Comparison of ENCODE assay signal across 20 cellular contexts in the genomic region with DNA sequence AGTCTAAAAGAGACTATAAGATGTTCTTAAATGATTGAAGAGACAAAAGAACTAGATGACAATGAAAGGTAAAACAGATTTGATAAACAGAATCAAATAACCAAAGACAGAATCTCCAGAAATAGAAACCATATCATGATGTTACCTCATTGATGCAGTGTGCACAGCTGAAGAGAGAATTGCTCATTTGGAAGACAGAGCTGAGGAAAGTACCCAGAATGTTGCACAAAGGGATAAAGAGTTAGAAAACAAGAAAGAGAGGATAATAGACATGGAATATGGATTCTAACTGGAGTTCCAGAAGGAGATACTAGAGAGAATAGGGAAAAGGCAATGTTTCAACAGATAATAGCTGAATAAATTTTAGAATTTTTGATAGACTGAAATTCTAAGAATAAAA. TPM values are rescaled to one million over a fixed set of nuclear protein-coding genes. Genes with fewer than 3 reads are reported as not detected.
DNase-seq lines count a peak whose midpoint lies in the region; ATAC-seq, FAIRE-seq and TF ChIP-seq lines count a peak whose summit lies in the region.
"Had no signal": no experiment of that assay in that cellular context is flagged by ENCODE, and none has a peak within 500 bp of the region (broad histone marks: within the 10 kb centered on the region; RNA-seq: fewer than 3 reads in every experiment).

No MANE protein-coding gene starts in this region.

- POLR2A ChIA-PET in SK-N-SH (lab: Yijun Ruan, JAX) (no interaction called here), GM12878 (lab: Charles Lee) (no interaction called here), PC-3 (lab: Charles Lee; ENCODE audit: unreplicated experiment) (no interaction called here)
- POLR2A ChIA-PET in CD8-positive, alpha-beta memory T cell (lab: Charles Lee): no interaction called here
- POLR2A ChIA-PET in naive thymus-derived CD8-positive, alpha-beta T cell (lab: Charles Lee): no interaction called here

- peak overlapping the region in 5 of 8 donors; percentile 15 to 85 (median 58) for H3K27ac Mint-ChIP-seq in CD8-positive, alpha-beta memory T cell
- H3K27ac Mint-ChIP-seq in naive thymus-derived CD8-positive, alpha-beta T cell: peak overlapping the region in 7 of 10 donors; percentile 11 to 85 (median 69)

- H3K79me2 ChIP-seq in SK-N-SH (ENCODE audit: insufficient read depth) (no peaks in the 10 kb centered on the region), GM12878 (ENCODE audit: control insufficient read depth, insufficient read depth, low read length) (no peaks in the 10 kb centered on the region), PC-3 (ENCODE audit: low read length) (no peaks in the 10 kb centered on the region)

- in situ Hi-C loops in GM12878 (cut with MboI): no loop called here

- H2AFZ ChIP-seq in SK-N-SH (ENCODE audit: low read depth): no peak overlapping the region
- H2AFZ ChIP-seq in GM12878 (ENCODE audit: control insufficient read depth, low read depth, low read length): no peak overlapping the region
- no peak overlapping the region for H2AFZ ChIP-seq in PC-3 (ENCODE audit: low read length)
- H2AFZ ChIP-seq: GM23248 had no signal

- H3K27me3 ChIP-seq in SK-N-SH (ENCODE audit: insufficient read depth) (no peaks in the 10 kb centered on the region), GM12878 (replicated peaks in 1 of 2; ENCODE audit: control insufficient read depth in 2 of 2, insufficient read depth in 2 of 2, low read length in 1 of 2) (no peaks in the 10 kb centered on the region), PC-3 (ENCODE audit: low read length) (no peaks in the 10 kb centered on the region)
- no peaks in the 10 kb centered on the region for H3K27me3 ChIP-seq in CD8-positive, alpha-beta memory T cell (ENCODE audit: insufficient read depth, low read length, poor library complexity, severe bottlenecking)
- H3K27me3 ChIP-seq: BLaER1 treated with 17β-estradiol and CSF1 and Interleukin-3, amounts not matched to agents 10 nM and 100 nM had no signal

- H3K9me3 ChIP-seq in SK-N-SH: no peaks in the 10 kb centered on the region
- H3K9me3 ChIP-seq in CD8-positive, alpha-beta memory T cell (ENCODE audit: low read length): no peaks in the 10 kb centered on the region
- H3K9me3 ChIP-seq in GM12878 (replicated peaks; ENCODE audit: control insufficient read depth, insufficient read depth, low read length): no peaks in the 10 kb centered on the region; the same call in 1 of the 3 replicates
- no peaks in the 10 kb centered on the region for H3K9me3 ChIP-seq in PC-3 (ENCODE audit: low read length)

- H3K4me1 Mint-ChIP-seq in CD8-positive, alpha-beta memory T cell: peaks cover 4 to 19% (median 15%) of the 10 kb centered on the region in 3 donors
- H3K4me1 Mint-ChIP-seq in naive thymus-derived CD8-positive, alpha-beta T cell: peaks cover 0 to 9% (median 5%) of the 10 kb centered on the region in 4 donors

- BruUV-seq in GM12878 (replicated peaks; lab: Mats Ljungman, UMichigan) (no TSS peak), PC-3 (replicated peaks; lab: Mats Ljungman, UMichigan) (no TSS peak)

- intact Hi-C loops in GM12878 (cut with micrococcal nuclease; ENCODE audit: unreplicated experiment): no loop called here
- intact Hi-C loops in PC-3 (cut with micrococcal nuclease): no loop called here

- H3K4me2 ChIP-seq in SK-N-SH (no peak overlapping the region), GM12878 (ENCODE audit: control insufficient read depth, insufficient read depth) (no peak overlapping the region), PC-3 (ENCODE audit: low read length) (no peak overlapping the region)
- H3K4me2 ChIP-seq: BLaER1 treated with 17β-estradiol and CSF1 and Interleukin-3, amounts not matched to agents 10 nM and 100 nM had no signal

- TF ChIP-seq CTCF in SK-N-SH (IDR thresholded peaks at IDR 0.05): no peak
- no peak for TF ChIP-seq CTCF in GM12878 (IDR thresholded peaks at IDR 0.05 in 2 of 3, conservative IDR thresholded peaks at IDR 0.05 in 1 of 3; ENCODE audit: control insufficient read depth in 2 of 3, extremely low read depth in 1 of 3, insufficient read depth in 1 of 3, low read depth in 3 of 3, low read length in 3 of 3)
- no peak for TF ChIP-seq CTCF in PC-3 (conservative IDR thresholded peaks at IDR 0.05; ENCODE audit: low read depth, low read length)

- TF ChIP-seq RAD21 in SK-N-SH (IDR thresholded peaks at IDR 0.05; ENCODE audit: low read length): no peak
- no peak for TF ChIP-seq RAD21 in GM12878 (IDR thresholded peaks at IDR 0.05; ENCODE audit: insufficient read depth, low read depth, low read length)

- H3K4me1 ChIP-seq in SK-N-SH (ENCODE audit: control insufficient read depth in 1 of 2, insufficient read depth in 2 of 2, low read depth in 1 of 2, low read length in 1 of 2): no peaks in the 10 kb centered on the region
- H3K4me1 ChIP-seq in CD8-positive, alpha-beta memory T cell (ENCODE audit: insufficient read depth, low read length): no peaks in the 10 kb centered on the region
- H3K4me1 ChIP-seq in GM12878 (ENCODE audit: control insufficient read depth, insufficient read depth, low read length): no peaks in the 10 kb centered on the region
- H3K4me1 ChIP-seq in PC-3 (ENCODE audit: insufficient read depth, low read length): no peaks in the 10 kb centered on the region
- H3K4me1 ChIP-seq: BLaER1 treated with 17β-estradiol and CSF1 and Interleukin-3, amounts not matched to agents 10 nM and 100 nM had no signal

- CTCF ChIA-PET in SK-N-SH (lab: Yijun Ruan, JAX): interaction anchor here (6.8 kb wide), 1 partner anchor 16 kb away, joined by 46 read pairs; no protein-coding TSS in a partner anchor
- CTCF ChIA-PET in CD8-positive, alpha-beta memory T cell (lab: Charles Lee): interaction anchor here (1.8 kb wide), 1 partner anchor 15 kb away, joined by 6 read pairs; no protein-coding TSS in a partner anchor
- CTCF ChIA-PET in GM12878 (lab: Yijun Ruan, JAX): interaction anchor here (0.8 to 5.5 kb wide), 3 partner anchors 17 to 435 kb away, joined by 3 to 31 read pairs (median 4); no protein-coding TSS in a partner anchor
- CTCF ChIA-PET in PC-3 (lab: Charles Lee): interaction anchor here (0.6 kb wide), 1 partner anchor 462 kb away, joined by 3 read pairs; no protein-coding TSS in a partner anchor

- H3K9me2 ChIP-seq in SK-N-SH (no peaks in the 10 kb centered on the region; the same call in 1 of the 2 replicates), PC-3 (replicated peaks; ENCODE audit: low read length) (no peaks in the 10 kb centered on the region)

- H3K9ac ChIP-seq in SK-N-SH (no peak overlapping the region), GM12878 (ENCODE audit: control insufficient read depth, insufficient read depth, low read length) (no peak overlapping the region), PC-3 (ENCODE audit: low read length) (no peak overlapping the region)
- H3K9ac ChIP-seq: BLaER1 treated with 17β-estradiol and CSF1 and Interleukin-3, amounts not matched to agents 10 nM and 100 nM; GM23248 had no signal

- H3F3A ChIP-seq in SK-N-SH (replicated peaks; ENCODE audit: insufficient read depth) (no peaks in the 10 kb centered on the region), PC-3 (ENCODE audit: low read length, unreplicated experiment) (no peaks in the 10 kb centered on the region)

- H3K36me3 ChIP-seq in SK-N-SH (replicated peaks in 1 of 2; ENCODE audit: control insufficient read depth in 1 of 2, insufficient read depth in 2 of 2, low read length in 1 of 2): peaks cover 39 to 70% of the 10 kb centered on the region in 2 experiments
- peaks cover 64% of the 10 kb centered on the region for H3K36me3 ChIP-seq in CD8-positive, alpha-beta memory T cell (ENCODE audit: insufficient read depth, low read length)
- peaks cover 1 to 28% of the 10 kb centered on the region in 2 experiments for H3K36me3 ChIP-seq in GM12878 (ENCODE audit: control insufficient read depth in 2 of 2, insufficient read depth in 2 of 2, low read length in 1 of 2)
- H3K36me3 ChIP-seq in PC-3 (ENCODE audit: low read depth, low read length): no peaks in the 10 kb centered on the region

- FAIRE-seq in GM12878 (lab: Jason Lieb, UNC): peak; percentile 27
- FAIRE-seq: H54 had no signal

- peaks cover 30 to 85% (median 32%) of the 10 kb centered on the region in 3 donors for H3K36me3 Mint-ChIP-seq in CD8-positive, alpha-beta memory T cell
- H3K36me3 Mint-ChIP-seq in naive thymus-derived CD8-positive, alpha-beta T cell: peaks cover 29 to 92% (median 43%) of the 10 kb centered on the region in 3 donors

- DNase-seq in SK-N-SH: no peak
- no peak for DNase-seq in CD8-positive, alpha-beta memory T cell
- no peak for DNase-seq in GM12878 (ENCODE audit: low read depth, low spot score)
- no peak for DNase-seq in naive thymus-derived CD8-positive, alpha-beta T cell
- DNase-seq in NCI-H1436 (lab: John Stamatoyannopoulos, UW): no peak
- DNase-seq in PC-3: no peak
- no peak for DNase-seq in 8988T
- DNase-seq: Calu3, DMS 273 treated with DMSO at 0.1 percent for 48 hours, DMS79, EL, GDM1, GM23248 had no signal

- no peak for TF ChIP-seq EP300 in SK-N-SH (IDR thresholded peaks at IDR 0.05; ENCODE audit: borderline replicate concordance in 1 of 2, low read depth in 1 of 2, low read length in 1 of 2)
- TF ChIP-seq EP300 in GM12878 (IDR thresholded peaks at IDR 0.05; ENCODE audit: borderline replicate concordance in 1 of 2, control insufficient read depth in 1 of 2, low read depth in 2 of 2, low read length in 2 of 2): no peak

- SMC1A ChIA-PET in GM12878 (lab: Charles Lee; ENCODE audit: uncharacterized antibody, unreplicated experiment): no interaction called here

- no peaks in the 10 kb centered on the region for H3K27me3 Mint-ChIP-seq in CD8-positive, alpha-beta memory T cell
- no peaks in the 10 kb centered on the region for H3K27me3 Mint-ChIP-seq in naive thymus-derived CD8-positive, alpha-beta T cell

- H3K4me3 Mint-ChIP-seq in CD8-positive, alpha-beta memory T cell: no peak overlapping the region
- H3K4me3 Mint-ChIP-seq in naive thymus-derived CD8-positive, alpha-beta T cell: no peak overlapping the region

- no peaks in the 10 kb centered on the region for H4K20me1 ChIP-seq in SK-N-SH (ENCODE audit: insufficient read depth)
- no peaks in the 10 kb centered on the region for H4K20me1 ChIP-seq in GM12878 (ENCODE audit: control insufficient read depth, insufficient read depth)
- no peaks in the 10 kb centered on the region for H4K20me1 ChIP-seq in PC-3 (ENCODE audit: low read length)
- H4K20me1 ChIP-seq: BLaER1 treated with 17β-estradiol and CSF1 and Interleukin-3, amounts not matched to agents 10 nM and 100 nM had no signal

- H3K9me3 Mint-ChIP-seq in CD8-positive, alpha-beta memory T cell: peaks cover 0 to 7% (median 2%) of the 10 kb centered on the region in 5 donors
- H3K9me3 Mint-ChIP-seq in naive thymus-derived CD8-positive, alpha-beta T cell: peaks cover 0 to 14% (median 6%) of the 10 kb centered on the region in 9 donors

- RAD21 ChIA-PET in GM12878 (lab: Charles Lee; ENCODE audit: unreplicated experiment): no interaction called here

- H3K4me3 ChIP-seq in SK-N-SH (ENCODE audit: low read depth in 2 of 2, low read length in 1 of 2) (no peak overlapping the region), GM12878 (no peak overlapping the region), PC-3 (ENCODE audit: low read length) (no peak overlapping the region)
- H3K4me3 ChIP-seq in CD8-positive, alpha-beta memory T cell (ENCODE audit: low read length): no peak overlapping the region
- H3K4me3 ChIP-seq: BLaER1 treated with 17β-estradiol and CSF1 and Interleukin-3, amounts not matched to agents 10 nM and 100 nM; GM23248; K562 had no signal

- no peak overlapping the region for H3K27ac ChIP-seq in SK-N-SH (ENCODE audit: low read depth in 2 of 2, low read length in 1 of 2)
- H3K27ac ChIP-seq in CD8-positive, alpha-beta memory T cell (ENCODE audit: low read depth, low read length): no peak overlapping the region
- H3K27ac ChIP-seq in GM12878 (ENCODE audit: control insufficient read depth, insufficient read depth): no peak overlapping the region
- H3K27ac ChIP-seq in PC-3 (ENCODE audit: low read length): no peak overlapping the region
- H3K27ac ChIP-seq: 22Rv1; BLaER1 treated with 17β-estradiol and CSF1 and Interleukin-3, amounts not matched to agents 10 nM and 100 nM; GM23248; HL-60 had no signal

- TF ChIP-seq POLR2A in GM12878 (IDR thresholded peaks at IDR 0.05; ENCODE audit: low read depth, low read length): no peak

- ATAC-seq in SK-N-SH treated with all-trans-retinoic acid at 6 μM for 48 hours: no peak
- no peak for ATAC-seq in GM12878
- ATAC-seq in naive thymus-derived CD8-positive, alpha-beta T cell: no peak
- no peak for ATAC-seq in PC-3
- ATAC-seq: HCT116, K562 had no signal

RNA-seq across cellular contexts. Expression of a gene that starts 47.9 kb away (rescaled TPM):
- polyA plus RNA-seq in SK-N-SH (2012; rRNA removed) (6.5 and 8.9 TPM in 2 replicates), GM12878 (2011; rRNA removed) (106 and 150 TPM in 2 replicates), GM12878 (2014; fragmentation: Illumina TruSeq; extraction: Trizol) (51.6 and 60.5 TPM in 2 replicates), GM12878 (2014; fragmentation: Nextera tagmentation; extraction: Ambion mirVana) (10 to 100 TPM; 19.2 to 27.0 TPM), GM12878 (2014; rRNA removed) (26.5 and 31.5 TPM in 2 replicates), GM12878 (2016; fragmentation: Nextera tagmentation; extraction: Ambion mirVana) (10 to 100 TPM; 44.6 to 45.6 TPM)
- polyA plus RNA-seq in SK-N-SH (2012; cell fraction: cytosol; rRNA removed): 10.1 and 11.0 TPM in 2 replicates
- polyA plus RNA-seq in SK-N-SH (2012; cell fraction: nucleus; rRNA removed): 6.1 and 10.5 TPM in 2 replicates
- 100 to 1,000 TPM; 144 to 152 TPM for total RNA-seq in CD8-positive, alpha-beta memory T cell
- 105 TPM for polyA plus RNA-seq in CD8-positive, alpha-beta memory T cell
- total RNA-seq in GM12878 (2013; cell fraction: nucleolus; rRNA removed): 411 and 416 TPM in 2 replicates
- total RNA-seq in GM12878 (2014; rRNA removed) (46.6 and 63.5 TPM in 2 replicates), GM12878 (2014; rRNA removed; fragmentation: Illumina TruSeq; extraction: Trizol) (58.5 and 58.7 TPM in 2 replicates), GM12878 (2021) (58.8 and 63.2 TPM in 2 replicates), PC-3 (2014; rRNA removed) (8.5 and 8.6 TPM in 2 replicates)
- 31.6 TPM for polyA plus RNA-seq in GM12878 (2011; ENCODE audit: low read depth)
- polyA plus RNA-seq in GM12878 (2011; cell fraction: cytosol; rRNA removed): 44.6 and 53.8 TPM in 2 replicates
- polyA plus RNA-seq in GM12878 (2011; cell fraction: nucleus; rRNA removed): 92.8 and 95.4 TPM in 2 replicates
- polyA plus RNA-seq in GM12878 (2012): 41.1 and 47.6 TPM in 2 replicates
- polyA minus RNA-seq in GM12878 (2011; rRNA and poly(A)+ RNA removed): 108 and 113 TPM in 2 replicates
- 38.9 and 51.6 TPM in 2 replicates for polyA minus RNA-seq in GM12878 (2011; cell fraction: cytosol; rRNA and poly(A)+ RNA removed)
- polyA minus RNA-seq in GM12878 (2011; cell fraction: nucleus; rRNA and poly(A)+ RNA removed): 121 and 158 TPM in 2 replicates
- total RNA-seq in naive thymus-derived CD8-positive, alpha-beta T cell: 100 to 1,000 TPM; 195 to 203 TPM
- 100 to 1,000 TPM; 106 to 131 (median 107) TPM for polyA plus RNA-seq in naive thymus-derived CD8-positive, alpha-beta T cell
